22 cellular contexts compared by ENCODE assay signal in the genomic region with DNA sequence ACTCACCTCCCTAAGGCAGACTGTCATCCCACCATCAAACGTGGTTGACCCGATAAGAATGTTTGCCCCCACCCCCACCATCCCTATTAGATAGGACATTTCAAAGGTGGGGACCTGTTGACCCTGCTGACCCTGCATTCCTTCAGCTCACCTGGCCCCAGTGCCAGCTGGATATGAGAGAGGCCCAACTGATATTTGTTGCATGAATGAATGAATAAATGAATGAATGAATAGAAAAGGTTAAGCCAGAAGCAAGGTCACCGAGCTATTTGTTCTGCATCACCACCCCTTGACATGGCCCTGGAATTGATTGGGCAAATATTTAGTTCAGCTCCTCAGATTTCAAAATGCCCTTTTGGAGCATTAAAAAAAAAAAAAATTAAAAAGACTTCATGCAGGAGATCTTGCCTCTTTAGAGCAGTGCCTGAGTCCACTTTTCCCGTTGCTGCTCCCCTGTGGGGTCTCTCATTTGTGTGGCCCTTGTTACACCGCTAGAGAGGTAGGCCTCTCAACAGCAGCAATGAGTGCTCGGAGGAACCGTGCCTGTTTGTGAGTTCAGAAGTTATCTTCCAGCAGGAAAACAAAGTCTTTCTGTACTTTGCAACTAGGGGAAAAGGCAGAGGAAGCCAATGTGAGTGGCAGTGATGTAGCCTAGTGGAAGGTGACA. TPM values are rescaled to one million over a fixed set of nuclear protein-coding genes. Genes with fewer than 3 reads are reported as not detected.
DNase-seq lines count a peak whose midpoint lies in the region; ATAC-seq, FAIRE-seq and TF ChIP-seq lines count a peak whose summit lies in the region.
"Had no signal": no experiment of that assay in that cellular context is flagged by ENCODE, and none has a peak within 500 bp of the region (broad histone marks: within the 10 kb centered on the region; RNA-seq: fewer than 3 reads in every experiment).

No MANE protein-coding gene starts in this region.

- 77 to 80% methylated on average over 7 of the region's 7 CpGs for WGBS in heart right ventricle, 2 donors
- 27% methylated on average over 7 of the region's 7 CpGs for WGBS in liver
- 16 to 19% methylated on average over 7 of the region's 7 CpGs for WGBS in pancreas, 2 donors

- ATAC-seq in heart right ventricle (no peak), pancreas (peak; percentile 58 to 77 (median 60))
- ATAC-seq: HCT116, Panc1 had no signal

- no peaks in the 10 kb centered on the region for H3K9me3 ChIP-seq in left ventricle myocardium inferior (replicated peaks)
- H3K9me3 ChIP-seq in heart right ventricle, result no peaks in the 10 kb centered on the region
- no peaks in the 10 kb centered on the region for H3K9me3 ChIP-seq in liver (ENCODE audit: control insufficient read depth in 4 of 4, low read length in 3 of 4)
- H3K9me3 ChIP-seq in pancreas, result no peaks in the 10 kb centered on the region

- peak overlapping the region in 1 of 2 donors; percentile 2 for H3K9ac ChIP-seq in liver (ENCODE audit: low read depth in 1 of 2, low read length in 2 of 2)

- peak; percentile 12 to 30 for TF ChIP-seq RAD21 in liver (IDR thresholded peaks at IDR 0.05)

- no peak overlapping the region for H3K4me3 ChIP-seq in left ventricle myocardium inferior
- H3K4me3 ChIP-seq in heart right ventricle, result no peak overlapping the region
- no peak overlapping the region for H3K4me3 ChIP-seq in liver (ENCODE audit: low read depth in 1 of 3, low read length in 3 of 3)
- no peak overlapping the region for H3K4me3 ChIP-seq in pancreas

- peaks cover 25% of the 10 kb centered on the region for H3K27me3 ChIP-seq in left ventricle myocardium inferior (ENCODE audit: low read depth)
- H3K27me3 ChIP-seq in heart right ventricle, result peaks cover 0 to 5% (median 0%) of the 10 kb centered on the region in 7 donors
- no peaks in the 10 kb centered on the region for H3K27me3 ChIP-seq in liver (ENCODE audit: control insufficient read depth in 4 of 4, insufficient read depth in 4 of 4, low read length in 3 of 4)
- no peaks in the 10 kb centered on the region for H3K27me3 ChIP-seq in pancreas

- no peaks in the 10 kb centered on the region for H3K36me3 ChIP-seq in left ventricle myocardium inferior
- no peaks in the 10 kb centered on the region for H3K36me3 ChIP-seq in heart right ventricle
- H3K36me3 ChIP-seq in liver (ENCODE audit: control insufficient read depth in 4 of 4, insufficient read depth in 3 of 4, low read depth in 1 of 4, low read length in 3 of 4), result peaks cover 0 to 6% (median 2%) of the 10 kb centered on the region in 4 donors
- H3K36me3 ChIP-seq in pancreas, result peaks cover 0 to 3% (median 0%) of the 10 kb centered on the region in 3 donors

- intact Hi-C loops in left ventricle myocardium inferior (cut with micrococcal nuclease) (no loop called here), heart right ventricle (cut with DNase I) (no loop called here), pancreas (cut with DNase I) (no loop called here)

- TF ChIP-seq CTCF in left ventricle myocardium inferior (IDR thresholded peaks at IDR 0.05; ENCODE audit: borderline replicate concordance) (no peak), heart right ventricle (IDR thresholded peaks at IDR 0.05) (no peak), liver (IDR thresholded peaks at IDR 0.05; ENCODE audit: low read depth, low read length, missing input control) (no peak), pancreas (IDR thresholded peaks at IDR 0.05) (no peak)

- FAIRE-seq in pancreas (lab: Jason Lieb, UNC), result no peak
- FAIRE-seq in HTR-8/SVneo (lab: Jason Lieb, UNC), result no peak

- H3K27ac ChIP-seq in left ventricle myocardium inferior (replicated peaks), result peak overlapping the region; percentile 67
- H3K27ac ChIP-seq in heart right ventricle, result peak overlapping the region in 2 of 10 donors; percentile 60 to 61
- peak overlapping the region; percentile 51 to 76 for H3K27ac ChIP-seq in liver (ENCODE audit: low read depth in 1 of 2, low read length in 2 of 2)
- peak overlapping the region; percentile 4 to 70 (median 40) for H3K27ac ChIP-seq in pancreas
- H3K27ac ChIP-seq: C4-2B had no signal

- H3K4me1 ChIP-seq in left ventricle myocardium inferior (no peaks in the 10 kb centered on the region), heart right ventricle (peaks cover 0 to 14% (median 0%) of the 10 kb centered on the region in 9 donors), liver (ENCODE audit: control insufficient read depth in 4 of 4, insufficient read depth in 4 of 4, low read length in 3 of 4) (peaks cover 33 to 71% (median 67%) of the 10 kb centered on the region in 4 donors), pancreas (peaks cover 19 to 47% (median 39%) of the 10 kb centered on the region in 3 donors)

- DNase-seq in left ventricle myocardium inferior (no peak), heart right ventricle (no peak), pancreas (peak in 3 of 6 donors; percentile 18 to 51 (median 49)), LoVo (ENCODE audit: low spot score) (no peak), germinal center (ENCODE audit: low spot score) (no peak), HTR-8/SVneo (ENCODE audit: insufficient read length, low spot score) (no peak)
- DNase-seq in activated naive CD4-positive, alpha-beta T cell treated with Interleukin-2 at 50 U/mL for 16 hours, result no peak
- DNase-seq: GF-D8; GOT3; Kasumi-1; NCI-H1092; NCI-H1436; NCI-H1930; NCI-H2227 treated with DMSO at 0.1 percent for 48 hours; NCI-H510A treated with DMSO at 0.1 percent for 48 hours; NCI-H774; NK-92 treated with Interleukin-12 subunit alpha and Interleukin-12 subunit beta, amount 100 ng/mL, for 24 hours had no signal

TF ChIP-seq in liver, 16 proteins besides CTCF, POLR2A, EP300 and RAD21 (continues in another document):
- no peak for TF ChIP-seq TAF1 (conservative IDR thresholded peaks at IDR 0.05)
- TF ChIP-seq, protein P1, sequence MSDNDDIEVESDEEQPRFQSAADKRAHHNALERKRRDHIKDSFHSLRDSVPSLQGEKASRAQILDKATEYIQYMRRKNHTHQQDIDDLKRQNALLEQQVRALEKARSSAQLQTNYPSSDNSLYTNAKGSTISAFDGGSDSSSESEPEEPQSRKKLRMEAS (IDR thresholded peaks at IDR 0.05), result no peak
- TF ChIP-seq RXRA (IDR thresholded peaks at IDR 0.05), result peak; percentile 68 to 75
- TF ChIP-seq HNF4A (conservative IDR thresholded peaks at IDR 0.05), result peak; percentile 71 to 76
- TF ChIP-seq, protein P2, sequence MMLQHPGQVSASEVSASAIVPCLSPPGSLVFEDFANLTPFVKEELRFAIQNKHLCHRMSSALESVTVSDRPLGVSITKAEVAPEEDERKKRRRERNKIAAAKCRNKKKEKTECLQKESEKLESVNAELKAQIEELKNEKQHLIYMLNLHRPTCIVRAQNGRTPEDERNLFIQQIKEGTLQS (IDR thresholded peaks at IDR 0.05), result peak; percentile 26
- TF ChIP-seq, protein P3, sequence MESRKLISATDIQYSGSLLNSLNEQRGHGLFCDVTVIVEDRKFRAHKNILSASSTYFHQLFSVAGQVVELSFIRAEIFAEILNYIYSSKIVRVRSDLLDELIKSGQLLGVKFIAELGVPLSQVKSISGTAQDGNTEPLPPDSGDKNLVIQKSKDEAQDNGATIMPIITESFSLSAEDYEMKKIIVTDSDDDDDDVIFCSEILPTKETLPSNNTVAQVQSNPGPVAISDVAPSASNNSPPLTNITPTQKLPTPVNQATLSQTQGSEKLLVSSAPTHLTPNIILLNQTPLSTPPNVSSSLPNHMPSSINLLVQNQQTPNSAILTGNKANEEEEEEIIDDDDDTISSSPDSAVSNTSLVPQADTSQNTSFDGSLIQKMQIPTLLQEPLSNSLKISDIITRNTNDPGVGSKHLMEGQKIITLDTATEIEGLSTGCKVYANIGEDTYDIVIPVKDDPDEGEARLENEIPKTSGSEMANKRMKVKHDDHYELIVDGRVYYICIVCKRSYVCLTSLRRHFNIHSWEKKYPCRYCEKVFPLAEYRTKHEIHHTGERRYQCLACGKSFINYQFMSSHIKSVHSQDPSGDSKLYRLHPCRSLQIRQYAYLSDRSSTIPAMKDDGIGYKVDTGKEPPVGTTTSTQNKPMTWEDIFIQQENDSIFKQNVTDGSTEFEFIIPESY (IDR thresholded peaks at IDR 0.05), result no peak
- TF ChIP-seq EGR1 (IDR thresholded peaks at IDR 0.05; ENCODE audit: low read depth in 2 of 2), result no peak
- TF ChIP-seq NR2F2 (IDR thresholded peaks at IDR 0.05), result peak; percentile 83

RNA-seq across cellular contexts. Expression of a gene that starts 8.5 kb away (rescaled TPM):
- total RNA-seq in left ventricle myocardium inferior (2.1 TPM), heart right ventricle (1 to 10 TPM in 5 of 10 donors, under 1 TPM in 5; 0.28 to 3.9 (median 0.98) TPM), liver (100 to 1,000 TPM in 1 of 2 donors, 10 to 100 TPM in 1; 45.7 to 250 TPM), pancreas (100 to 1,000 TPM in 1 of 6 donors, 10 to 100 TPM in 5; 52.3 to 130 (median 96.0) TPM)
- polyA plus RNA-seq in heart right ventricle (1 to 10 TPM; 2.0 to 4.9 TPM), liver (100 to 1,000 TPM in 1 of 2 donors, 10 to 100 TPM in 1; 37.0 to 122 TPM), pancreas (100 to 1,000 TPM in 1 of 2 donors, 10 to 100 TPM in 1; 67.2 to 139 TPM)
- total RNA-seq: A172 had no signal

RNA-seq across cellular contexts. Expression of a gene that starts 11.5 kb away (rescaled TPM):
- total RNA-seq in left ventricle myocardium inferior (not detected), heart right ventricle (not detected), liver (100 to 1,000 TPM in 1 of 2 donors, 10 to 100 TPM in 1; 50.5 to 150 TPM), pancreas (10 to 100 TPM; 51.5 to 88.5 (median 59.7) TPM)
- polyA plus RNA-seq in heart right ventricle (not detected), liver (10 to 100 TPM; 67.6 to 80.3 TPM), pancreas (100 to 1,000 TPM; 103 to 119 TPM)
- total RNA-seq: A172 had no signal

RNA-seq across cellular contexts. Expression of a gene that starts 39.4 kb away (rescaled TPM):
- total RNA-seq in left ventricle myocardium inferior, result 45.5 TPM
- 100 to 1,000 TPM in 1 of 10 donors, 10 to 100 TPM in 3, 1 to 10 TPM in 6; 1.0 to 163 (median 6.3) TPM for total RNA-seq in heart right ventricle
- 100 to 1,000 TPM in 1 of 2 donors, 10 to 100 TPM in 1; 28.2 to 408 TPM for polyA plus RNA-seq in heart right ventricle
- over 10,000 TPM in 1 of 2 donors, 1,000 to 10,000 TPM in 1; 2,087 to 17,984 TPM for total RNA-seq in liver
- over 10,000 TPM; 11,518 to 14,500 TPM for polyA plus RNA-seq in liver
- total RNA-seq in pancreas, result 1,000 to 10,000 TPM; 1,011 to 4,136 (median 2,518) TPM
- polyA plus RNA-seq in pancreas, result 1,000 to 10,000 TPM; 1,409 to 2,934 TPM
- total RNA-seq: A172 had no signal

Comparison
In these comparisons a context has a peak if more than half of its experiments do, and no peak if none do; other contexts are left out.
1. ATAC-seq: peak in pancreas (4 of 4); none in heart right ventricle (0 of 8).
2. RNA of a gene that starts 8.5 kb away (total RNA-seq): 45.7 to 250 TPM in liver and 52.3 to 130 TPM in pancreas; 2.1 TPM in left ventricle myocardium inferior (single experiment) and 0.28 to 3.9 TPM in heart right ventricle; every median in the first group is over 4 times any median in the second.
3. RNA of a gene that starts 11.5 kb away (total RNA-seq): 50.5 to 150 TPM in liver and 51.5 to 88.5 TPM in pancreas; not detected in left ventricle myocardium inferior (single experiment) and not detected in heart right ventricle; every median in the first group is over 10 times any median in the second.
4. RNA of a gene that starts 39.4 kb away (total RNA-seq): 2,087 to 17,984 TPM in liver and 1,011 to 4,136 TPM in pancreas; 45.5 TPM in left ventricle myocardium inferior (single experiment) and 1.0 to 163 TPM in heart right ventricle; every median in the first group is over 4 times any median in the second.